ENCODE assay signal across 8 cellular contexts in genomic region chr10:69696073-69696731, GRCh38.
A peak's percentile ranks its signal among the peaks of the same experiment; 100 is the strongest.
DNase-seq lines count a peak whose midpoint lies in the region; ATAC-seq and TF ChIP-seq lines count a peak whose summit lies in the region.

No MANE protein-coding gene starts in this region.

- peaks cover 5 to 7% of the 10 kb centered on the region in 2 donors for H3K27me3 Mint-ChIP-seq in natural killer cell (ENCODE audit: low read depth in 2 of 2)
- H3K27me3 Mint-ChIP-seq in natural killer cell treated with Interleukin-12 subunit alpha and Interleukin-12 subunit beta and Interleukin-15 and Interleukin-18, amount 100 ng/mL, for 72 hours = peaks cover 14 to 28% of the 10 kb centered on the region in 2 donors

- no peaks in the 10 kb centered on the region for H3K9me3 ChIP-seq in mucosa of descending colon

- H3K4me3 ChIP-seq in mucosa of descending colon = no peak overlapping the region

- H3K27ac Mint-ChIP-seq in natural killer cell = no peak overlapping the region
- H3K27ac Mint-ChIP-seq in natural killer cell treated with Interleukin-12 subunit alpha and Interleukin-12 subunit beta and Interleukin-15 and Interleukin-18, amount 100 ng/mL, for 72 hours = no peak overlapping the region

- no peaks in the 10 kb centered on the region for H3K4me1 Mint-ChIP-seq in natural killer cell
- no peaks in the 10 kb centered on the region for H3K4me1 Mint-ChIP-seq in natural killer cell treated with Interleukin-12 subunit alpha and Interleukin-12 subunit beta and Interleukin-15 and Interleukin-18, amount 100 ng/mL, for 72 hours (ENCODE audit: low read depth in 2 of 2)

- no peak overlapping the region for H3K4me3 Mint-ChIP-seq in natural killer cell
- no peak overlapping the region for H3K4me3 Mint-ChIP-seq in natural killer cell treated with Interleukin-12 subunit alpha and Interleukin-12 subunit beta and Interleukin-15 and Interleukin-18, amount 100 ng/mL, for 72 hours

- H3K4me1 ChIP-seq in mucosa of descending colon (ENCODE audit: low read depth) = no peaks in the 10 kb centered on the region

- DNase-seq in natural killer cell = no peak
- no peak for DNase-seq in natural killer cell treated with Interleukin-12 subunit alpha and Interleukin-12 subunit beta and Interleukin-15 and Interleukin-18, amount 100 ng/mL, for 72 hours (ENCODE audit: low spot score)
- DNase-seq in NCI-H526 treated with DMSO at 0.1 percent for 48 hours (lab: John Stamatoyannopoulos, UW) = peak; percentile 4
- DNase-seq in dermis blood vessel endothelial cell = peak; percentile 81
- peak in 2 of 3 donors; percentile 31 to 37 for DNase-seq in mucosa of descending colon
- DNase-seq in NCI-H524 treated with DMSO at 0.1 percent for 48 hours (lab: John Stamatoyannopoulos, UW) = no peak
- no peak for DNase-seq in NCI-H1436 treated with DMSO at 0.1 percent for 48 hours (lab: John Stamatoyannopoulos, UW)

- ATAC-seq in natural killer cell (peak in 1 of 3 donors; percentile 26), mucosa of descending colon (peak; percentile 90), HG03520 (IDR thresholded peaks at IDR 0.05; ENCODE audit: unreplicated experiment) (no peak)
- ATAC-seq in natural killer cell treated with Interleukin-12 subunit alpha and Interleukin-12 subunit beta and Interleukin-15 and Interleukin-18, amount 100 ng/mL, for 72 hours = no peak

- no peaks in the 10 kb centered on the region for H3K9me3 Mint-ChIP-seq in natural killer cell
- H3K9me3 Mint-ChIP-seq in natural killer cell treated with Interleukin-12 subunit alpha and Interleukin-12 subunit beta and Interleukin-15 and Interleukin-18, amount 100 ng/mL, for 72 hours = no peaks in the 10 kb centered on the region

- TF ChIP-seq CTCF in natural killer cell (IDR thresholded peaks at IDR 0.05) (peak; percentile 33), mucosa of descending colon (IDR thresholded peaks at IDR 0.05) (peak; percentile 25)

- H3K36me3 ChIP-seq in mucosa of descending colon (ENCODE audit: low read depth) = no peaks in the 10 kb centered on the region

- intact Hi-C loops in natural killer cell (cut with micrococcal nuclease) = loop anchor here (1.0 kb wide), 1 partner anchor 218 kb away; no protein-coding TSS in a partner anchor
- intact Hi-C loops in mucosa of descending colon (cut with DNase I, micrococcal nuclease) = no loop called here

- no peaks in the 10 kb centered on the region for H3K36me3 Mint-ChIP-seq in natural killer cell
- no peaks in the 10 kb centered on the region for H3K36me3 Mint-ChIP-seq in natural killer cell treated with Interleukin-12 subunit alpha and Interleukin-12 subunit beta and Interleukin-15 and Interleukin-18, amount 100 ng/mL, for 72 hours

Comparison
In these comparisons a context has a peak if more than half of its experiments do, and no peak if none do; other contexts are left out.
1. DNase-seq: peak in NCI-H526 treated with DMSO at 0.1 percent for 48 hours (single experiment), dermis blood vessel endothelial cell (single experiment) and mucosa of descending colon (2 of 3); none in natural killer cell (single experiment), natural killer cell treated with Interleukin-12 subunit alpha and Interleukin-12 subunit beta and Interleukin-15 and Interleukin-18, amount 100 ng/mL, for 72 hours (single experiment), NCI-H524 treated with DMSO at 0.1 percent for 48 hours (single experiment) and NCI-H1436 treated with DMSO at 0.1 percent for 48 hours (single experiment).